Comparison of ENCODE assay signal across 17 cellular contexts in the genomic region with DNA sequence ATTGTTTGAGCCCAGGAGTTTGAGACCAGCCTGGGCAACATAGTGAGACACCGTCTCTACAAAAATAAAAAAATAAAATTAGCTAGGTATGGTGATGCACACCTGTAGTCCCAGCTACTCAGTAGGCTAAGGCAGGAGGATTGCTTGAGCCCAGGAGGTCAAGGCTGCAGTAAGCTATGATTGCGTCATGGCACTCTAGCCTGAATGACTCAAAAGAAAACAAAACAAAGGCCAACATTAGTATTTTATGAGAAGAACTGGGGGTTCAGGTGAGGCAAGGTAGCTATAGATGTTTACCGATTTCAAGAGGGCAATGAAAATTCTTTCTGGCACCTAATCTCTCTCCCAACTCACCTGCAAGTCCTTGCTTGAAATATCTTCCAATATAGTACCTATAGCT.
DNase-seq lines count a peak whose midpoint lies in the region; ATAC-seq and TF ChIP-seq lines count a peak whose summit lies in the region.
"Had no signal": no experiment of that assay in that cellular context is flagged by ENCODE, and none has a peak within 500 bp of the region (broad histone marks: within the 10 kb centered on the region; RNA-seq: fewer than 3 reads in every experiment).

No MANE protein-coding gene starts in this region.

- no peak overlapping the region for H2BK15ac ChIP-seq in IMR-90 (ENCODE audit: low read depth, low read length)

- no peak overlapping the region for H3K56ac ChIP-seq in IMR-90 (ENCODE audit: extremely low read depth, insufficient read depth, low read length)

- intact Hi-C loops in IMR-90 (cut with micrococcal nuclease), result no loop called here

- no peak for TF ChIP-seq EP300 in upper lobe of left lung (IDR thresholded peaks at IDR 0.05)

- DNase-seq in EH (ENCODE audit: low read depth), result peak; percentile 29
- peak; percentile 29 for DNase-seq in IMR-90
- DNase-seq in WTC11 (ENCODE audit: low spot score), result no peak
- peak; percentile 33 for DNase-seq in fibroblast of villous mesenchyme (ENCODE audit: low read depth)
- DNase-seq in stimulated activated CD4-positive, alpha-beta T cell treated with anti-CD3 and anti-CD28 coated beads, Interleukin-12 subunit alpha, Interleukin-12 subunit beta, amount 100 ng/mL, for 4 hours, result no peak
- no peak for DNase-seq in upper lobe of left lung
- DNase-seq in cerebellar nuclear complex (lab: John Stamatoyannopoulos, UW), result no peak
- DNase-seq: C1 segment of cervical spinal cord, DMS79 treated with DMSO at 0.1 percent for 48 hours, NCI-H1417, NCI-H187 treated with DMSO at 0.1 percent for 48 hours, NCI-H2171, NCI-H446, NCI-H69, RPMI8226 had no signal

- no peak overlapping the region for H3K4me3 ChIP-seq in IMR-90 (ENCODE audit: insufficient read depth, low read depth, low read length)
- no peak overlapping the region for H3K4me3 ChIP-seq in fibroblast of villous mesenchyme (ENCODE audit: low read depth, low read length)
- H3K4me3 ChIP-seq in upper lobe of left lung, result no peak overlapping the region

- H3K14ac ChIP-seq in IMR-90 (replicated peaks; ENCODE audit: low read depth, low read length), result no peak overlapping the region

- CTCF ChIA-PET in IMR-90 (lab: Yijun Ruan, JAX), result no interaction called here
- CTCF ChIA-PET in WTC11 (lab: Charles Lee), result interaction anchor here (0.6 to 1.6 kb wide), 4 partner anchors 42 to 146 kb away, joined by 4 to 6 read pairs (median 4); no protein-coding TSS in a partner anchor

- H3K9me1 ChIP-seq in IMR-90 (ENCODE audit: insufficient read depth, low read length), result peaks cover 13% of the 10 kb centered on the region

- 0 out of 2 replicates have a peak, but pooled peaks cover 3% of the 10 kb centered on the region for H3K36me3 Mint-ChIP-seq in WTC11

- dilution Hi-C loops in IMR-90 (cut with HindIII; ENCODE audit: low sequenced_read_pairs, unreplicated experiment), result no loop called here

- H2BK5ac ChIP-seq in IMR-90 (ENCODE audit: low read depth, low read length, poor library complexity, severe bottlenecking), result no peak overlapping the region

- POLR2A ChIA-PET in IMR-90 (lab: Charles Lee; ENCODE audit: unreplicated experiment) (no interaction called here), WTC11 (lab: Charles Lee) (no interaction called here)

- in situ Hi-C loops in IMR-90 (cut with MboI; ENCODE audit: low sequenced_read_pairs), result no loop called here

- H4K91ac ChIP-seq in IMR-90 (ENCODE audit: insufficient read depth, low read depth, low read length), result no peak overlapping the region

- H2AK5ac ChIP-seq in IMR-90 (ENCODE audit: low read depth, low read length), result no peak overlapping the region

- H4K20me1 ChIP-seq in IMR-90 (ENCODE audit: insufficient read depth, low read length), result no peaks in the 10 kb centered on the region

- ATAC-seq in IMR-90 (ENCODE audit: low read depth) (no peak), WTC11 (no peak), HG02938 (IDR thresholded peaks at IDR 0.05; ENCODE audit: unreplicated experiment) (no peak), upper lobe of left lung (ENCODE audit: low FRiP score in 2 of 2) (no peak)
- ATAC-seq: HCT116 had no signal

- no peak overlapping the region for H3K18ac ChIP-seq in IMR-90 (ENCODE audit: low read depth, low read length)

- H2AFZ ChIP-seq in IMR-90 (replicated peaks; ENCODE audit: low read length, poor library complexity), result no peak overlapping the region

- H3K9me3 Mint-ChIP-seq in WTC11, result peaks cover 6% of the 10 kb centered on the region

- peaks cover 12% of the 10 kb centered on the region for H3K4me1 Mint-ChIP-seq in WTC11

- H3K23ac ChIP-seq in IMR-90 (ENCODE audit: low read depth, low read length), result no peak overlapping the region

- no peak overlapping the region for H3K4me2 ChIP-seq in IMR-90 (ENCODE audit: low read depth, low read length)

- H3K27ac ChIP-seq in IMR-90 (ENCODE audit: insufficient read depth, low read length) (no peak overlapping the region), upper lobe of left lung (no peak overlapping the region)

- H3K9ac ChIP-seq in IMR-90 (ENCODE audit: low read depth, low read length), result no peak overlapping the region

- H4K5ac ChIP-seq in IMR-90 (ENCODE audit: low read depth, low read length), result no peak overlapping the region

- no peak overlapping the region for H3K4me3 Mint-ChIP-seq in WTC11

- H3K27ac Mint-ChIP-seq in WTC11, result no peak overlapping the region

- H3K36me3 ChIP-seq in IMR-90 (ENCODE audit: control insufficient read depth, insufficient read depth, low read length), result peaks cover 5% of the 10 kb centered on the region; the same call in 1 of the 2 replicates
- H3K36me3 ChIP-seq in upper lobe of left lung, result peaks cover 0 to 5% (median 4%) of the 10 kb centered on the region in 4 donors

- TF ChIP-seq POLR2A in IMR-90 (IDR thresholded peaks at IDR 0.05; ENCODE audit: low read depth, low read length), result no peak
- no peak for TF ChIP-seq POLR2A in upper lobe of left lung (IDR thresholded peaks at IDR 0.05)

- no CpG with 5 or more reads among the region's 3 CpGs for WGBS in IMR-90 (ENCODE audit: extremely low coverage in 2 of 2, insufficient read length in 1 of 2), 2 experiments
- WGBS in upper lobe of left lung, 2 donors, result 60 to 88% methylated on average over 3 of the region's 3 CpGs

- H4K8ac ChIP-seq in IMR-90 (ENCODE audit: low read depth in 2 of 2, low read length in 2 of 2), result no peak overlapping the region

- BruUV-seq in IMR-90 (replicated peaks; lab: Mats Ljungman, UMichigan), result no TSS peak

- H2BK120ac ChIP-seq in IMR-90 (ENCODE audit: low read depth, low read length), result no peak overlapping the region

- TF ChIP-seq RAD21 in IMR-90 (IDR thresholded peaks at IDR 0.05; ENCODE audit: low read length), result no peak

- no peak overlapping the region for H2AK9ac ChIP-seq in IMR-90 (replicated peaks; ENCODE audit: low read depth, low read length, poor library complexity)

- no peak overlapping the region for H2BK20ac ChIP-seq in IMR-90 (ENCODE audit: low read depth, low read length)

- no peaks in the 10 kb centered on the region; the same call in 1 of the 2 replicates for H3K27me3 Mint-ChIP-seq in WTC11 (ENCODE audit: low read depth)

- TF ChIP-seq CTCF in IMR-90 (conservative IDR thresholded peaks at IDR 0.05; ENCODE audit: low read depth, low read length), result no peak
- no peak for TF ChIP-seq CTCF in WTC11 (IDR thresholded peaks at IDR 0.05)
- TF ChIP-seq CTCF in fibroblast of villous mesenchyme (IDR thresholded peaks at IDR 0.05; ENCODE audit: insufficient read depth, low read depth, low read length), result no peak
- TF ChIP-seq CTCF in upper lobe of left lung (IDR thresholded peaks at IDR 0.05), result no peak

- no peak overlapping the region for H3K4ac ChIP-seq in IMR-90 (ENCODE audit: low read depth, low read length)

- peaks cover 7 to 45% of the 10 kb centered on the region in 2 experiments; a peak in 3 of 4 replicates for H3K79me1 ChIP-seq in IMR-90 (ENCODE audit: low read depth in 1 of 2, low read length in 2 of 2)

- H3K27me3 ChIP-seq in IMR-90 (ENCODE audit: control insufficient read depth, insufficient read depth, low read length) (no peaks in the 10 kb centered on the region), upper lobe of left lung (no peaks in the 10 kb centered on the region)

- H3K9me3 ChIP-seq in IMR-90 (ENCODE audit: control insufficient read depth, insufficient read depth, low read length) (no peaks in the 10 kb centered on the region), upper lobe of left lung (no peaks in the 10 kb centered on the region)

- H3K4me1 ChIP-seq in IMR-90 (ENCODE audit: control insufficient read depth, insufficient read depth, low read length), result peaks cover 14% of the 10 kb centered on the region
- no peaks in the 10 kb centered on the region for H3K4me1 ChIP-seq in upper lobe of left lung

TF ChIP-seq in IMR-90, 13 proteins besides CTCF, POLR2A, EP300 and RAD21:
- TF ChIP-seq RCOR1 (IDR thresholded peaks at IDR 0.05; ENCODE audit: insufficient replicate concordance, low read length), result no peak
- TF ChIP-seq, protein P1, sequence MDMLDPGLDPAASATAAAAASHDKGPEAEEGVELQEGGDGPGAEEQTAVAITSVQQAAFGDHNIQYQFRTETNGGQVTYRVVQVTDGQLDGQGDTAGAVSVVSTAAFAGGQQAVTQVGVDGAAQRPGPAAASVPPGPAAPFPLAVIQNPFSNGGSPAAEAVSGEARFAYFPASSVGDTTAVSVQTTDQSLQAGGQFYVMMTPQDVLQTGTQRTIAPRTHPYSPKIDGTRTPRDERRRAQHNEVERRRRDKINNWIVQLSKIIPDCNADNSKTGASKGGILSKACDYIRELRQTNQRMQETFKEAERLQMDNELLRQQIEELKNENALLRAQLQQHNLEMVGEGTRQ (IDR thresholded peaks at IDR 0.05; ENCODE audit: low read depth, low read length), result no peak
- TF ChIP-seq CEBPB (IDR thresholded peaks at IDR 0.05; ENCODE audit: low read depth, low read length), result peak; percentile 88
- TF ChIP-seq NFE2L2 (IDR thresholded peaks at IDR 0.05; ENCODE audit: low read depth, low read length), result no peak

TF ChIP-seq in WTC11, 78 proteins besides CTCF, POLR2A, EP300 and RAD21:
- TF ChIP-seq GABPB1 (CRISPR knock-in tag; IDR thresholded peaks at IDR 0.05) (peak; percentile 75), ZNF219 (CRISPR knock-in tag; IDR thresholded peaks at IDR 0.05; ENCODE audit: borderline replicate concordance) (no peak)

Comparison
In these comparisons a context has a peak if more than half of its experiments do, and no peak if none do; other contexts are left out.
1. DNase-seq: peak in EH (single experiment), IMR-90 (single experiment) and fibroblast of villous mesenchyme (single experiment); none in WTC11 (single experiment), stimulated activated CD4-positive, alpha-beta T cell treated with anti-CD3 and anti-CD28 coated beads, Interleukin-12 subunit alpha, Interleukin-12 subunit beta, amount 100 ng/mL, for 4 hours (single experiment), upper lobe of left lung (0 of 2) and cerebellar nuclear complex (0 of 2).